Comparison of ENCODE assay signal across 1 cellular context in genomic region chr11:85854557-85855340, GRCh38.
TF ChIP-seq lines count a peak whose summit lies in the region.

No MANE protein-coding gene starts in this region.

TF ChIP-seq in HepG2, 621 proteins besides CTCF, POLR2A, EP300 and RAD21 (continued from another document and continues in another):
- TF ChIP-seq CSRNP1 (CRISPR knock-in tag; IDR thresholded peaks at IDR 0.05) (peak; percentile 97), ZNF749 (CRISPR knock-in tag; IDR thresholded peaks at IDR 0.05; ENCODE audit: borderline replicate concordance) (peak; percentile 84; the same call in 1 of the 2 replicates), PCBP1 (IDR thresholded peaks at IDR 0.05; ENCODE audit: borderline replicate concordance, low read depth, low read length) (0 out of 2 replicates have a peak, but pooled peaks have one; percentile 12), ATF4 (CRISPR knock-in tag; IDR thresholded peaks at IDR 0.05) (peak in 1 of 2 experiments; percentile 42; a peak in 2 of 4 replicates), BORCS8-MEF2B (CRISPR knock-in tag; IDR thresholded peaks at IDR 0.05) (peak; percentile 97), PPARG (CRISPR knock-in tag; conservative IDR thresholded peaks at IDR 0.05) (peak; percentile 61; the same call in 1 of the 2 replicates), SOX6 (IDR thresholded peaks at IDR 0.05) (no peak), SOX6 (CRISPR knock-in tag; IDR thresholded peaks at IDR 0.05) (peak; percentile 92), ZNF597 (CRISPR knock-in tag; IDR thresholded peaks at IDR 0.05) (no peak), AHDC1 (CRISPR knock-in tag; IDR thresholded peaks at IDR 0.05; ENCODE audit: borderline replicate concordance) (peak; percentile 60; the same call in 1 of the 2 replicates), MTA3 (CRISPR knock-in tag; IDR thresholded peaks at IDR 0.05) (no peak), MAFK (conservative IDR thresholded peaks at IDR 0.05 in 1 of 2, IDR thresholded peaks at IDR 0.05 in 1 of 2; ENCODE audit: low read length in 2 of 2) (peak in 1 of 2 experiments; percentile 11; a peak in 1 of 4 replicates), STAG1 (CRISPR knock-in tag; IDR thresholded peaks at IDR 0.05) (peak; percentile 100), KDM4B (CRISPR knock-in tag; IDR thresholded peaks at IDR 0.05) (no peak), ZBED4 (CRISPR knock-in tag; IDR thresholded peaks at IDR 0.05; ENCODE audit: borderline replicate concordance) (0 out of 2 replicates have a peak, but pooled peaks have one; percentile 47), THAP7 (CRISPR knock-in tag; IDR thresholded peaks at IDR 0.05) (peak; percentile 85; the same call in 1 of the 2 replicates), KDM5B (CRISPR knock-in tag; IDR thresholded peaks at IDR 0.05; ENCODE audit: borderline replicate concordance) (peak; percentile 98), ZSCAN12 (CRISPR knock-in tag; IDR thresholded peaks at IDR 0.05) (0 out of 2 replicates have a peak, but pooled peaks have one; percentile 31)
- TF ChIP-seq, protein P1, sequence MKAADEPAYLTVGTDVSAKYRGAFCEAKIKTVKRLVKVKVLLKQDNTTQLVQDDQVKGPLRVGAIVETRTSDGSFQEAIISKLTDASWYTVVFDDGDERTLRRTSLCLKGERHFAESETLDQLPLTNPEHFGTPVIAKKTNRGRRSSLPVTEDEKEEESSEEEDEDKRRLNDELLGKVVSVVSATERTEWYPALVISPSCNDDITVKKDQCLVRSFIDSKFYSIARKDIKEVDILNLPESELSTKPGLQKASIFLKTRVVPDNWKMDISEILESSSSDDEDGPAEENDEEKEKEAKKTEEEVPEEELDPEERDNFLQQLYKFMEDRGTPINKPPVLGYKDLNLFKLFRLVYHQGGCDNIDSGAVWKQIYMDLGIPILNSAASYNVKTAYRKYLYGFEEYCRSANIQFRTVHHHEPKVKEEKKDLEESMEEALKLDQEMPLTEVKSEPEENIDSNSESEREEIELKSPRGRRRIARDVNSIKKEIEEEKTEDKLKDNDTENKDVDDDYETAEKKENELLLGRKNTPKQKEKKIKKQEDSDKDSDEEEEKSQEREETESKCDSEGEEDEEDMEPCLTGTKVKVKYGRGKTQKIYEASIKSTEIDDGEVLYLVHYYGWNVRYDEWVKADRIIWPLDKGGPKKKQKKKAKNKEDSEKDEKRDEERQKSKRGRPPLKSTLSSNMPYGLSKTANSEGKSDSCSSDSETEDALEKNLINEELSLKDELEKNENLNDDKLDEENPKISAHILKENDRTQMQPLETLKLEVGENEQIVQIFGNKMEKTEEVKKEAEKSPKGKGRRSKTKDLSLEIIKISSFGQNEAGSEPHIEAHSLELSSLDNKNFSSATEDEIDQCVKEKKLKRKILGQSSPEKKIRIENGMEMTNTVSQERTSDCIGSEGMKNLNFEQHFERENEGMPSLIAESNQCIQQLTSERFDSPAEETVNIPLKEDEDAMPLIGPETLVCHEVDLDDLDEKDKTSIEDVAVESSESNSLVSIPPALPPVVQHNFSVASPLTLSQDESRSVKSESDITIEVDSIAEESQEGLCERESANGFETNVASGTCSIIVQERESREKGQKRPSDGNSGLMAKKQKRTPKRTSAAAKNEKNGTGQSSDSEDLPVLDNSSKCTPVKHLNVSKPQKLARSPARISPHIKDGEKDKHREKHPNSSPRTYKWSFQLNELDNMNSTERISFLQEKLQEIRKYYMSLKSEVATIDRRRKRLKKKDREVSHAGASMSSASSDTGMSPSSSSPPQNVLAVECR (CRISPR knock-in tag; IDR thresholded peaks at IDR 0.05; ENCODE audit: borderline replicate concordance): peak; percentile 90
- TF ChIP-seq, protein P2, sequence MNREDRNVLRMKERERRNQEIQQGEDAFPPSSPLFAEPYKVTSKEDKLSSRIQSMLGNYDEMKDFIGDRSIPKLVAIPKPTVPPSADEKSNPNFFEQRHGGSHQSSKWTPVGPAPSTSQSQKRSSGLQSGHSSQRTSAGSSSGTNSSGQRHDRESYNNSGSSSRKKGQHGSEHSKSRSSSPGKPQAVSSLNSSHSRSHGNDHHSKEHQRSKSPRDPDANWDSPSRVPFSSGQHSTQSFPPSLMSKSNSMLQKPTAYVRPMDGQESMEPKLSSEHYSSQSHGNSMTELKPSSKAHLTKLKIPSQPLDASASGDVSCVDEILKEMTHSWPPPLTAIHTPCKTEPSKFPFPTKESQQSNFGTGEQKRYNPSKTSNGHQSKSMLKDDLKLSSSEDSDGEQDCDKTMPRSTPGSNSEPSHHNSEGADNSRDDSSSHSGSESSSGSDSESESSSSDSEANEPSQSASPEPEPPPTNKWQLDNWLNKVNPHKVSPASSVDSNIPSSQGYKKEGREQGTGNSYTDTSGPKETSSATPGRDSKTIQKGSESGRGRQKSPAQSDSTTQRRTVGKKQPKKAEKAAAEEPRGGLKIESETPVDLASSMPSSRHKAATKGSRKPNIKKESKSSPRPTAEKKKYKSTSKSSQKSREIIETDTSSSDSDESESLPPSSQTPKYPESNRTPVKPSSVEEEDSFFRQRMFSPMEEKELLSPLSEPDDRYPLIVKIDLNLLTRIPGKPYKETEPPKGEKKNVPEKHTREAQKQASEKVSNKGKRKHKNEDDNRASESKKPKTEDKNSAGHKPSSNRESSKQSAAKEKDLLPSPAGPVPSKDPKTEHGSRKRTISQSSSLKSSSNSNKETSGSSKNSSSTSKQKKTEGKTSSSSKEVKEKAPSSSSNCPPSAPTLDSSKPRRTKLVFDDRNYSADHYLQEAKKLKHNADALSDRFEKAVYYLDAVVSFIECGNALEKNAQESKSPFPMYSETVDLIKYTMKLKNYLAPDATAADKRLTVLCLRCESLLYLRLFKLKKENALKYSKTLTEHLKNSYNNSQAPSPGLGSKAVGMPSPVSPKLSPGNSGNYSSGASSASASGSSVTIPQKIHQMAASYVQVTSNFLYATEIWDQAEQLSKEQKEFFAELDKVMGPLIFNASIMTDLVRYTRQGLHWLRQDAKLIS (CRISPR knock-in tag; IDR thresholded peaks at IDR 0.05): no peak
- TF ChIP-seq, protein P3, sequence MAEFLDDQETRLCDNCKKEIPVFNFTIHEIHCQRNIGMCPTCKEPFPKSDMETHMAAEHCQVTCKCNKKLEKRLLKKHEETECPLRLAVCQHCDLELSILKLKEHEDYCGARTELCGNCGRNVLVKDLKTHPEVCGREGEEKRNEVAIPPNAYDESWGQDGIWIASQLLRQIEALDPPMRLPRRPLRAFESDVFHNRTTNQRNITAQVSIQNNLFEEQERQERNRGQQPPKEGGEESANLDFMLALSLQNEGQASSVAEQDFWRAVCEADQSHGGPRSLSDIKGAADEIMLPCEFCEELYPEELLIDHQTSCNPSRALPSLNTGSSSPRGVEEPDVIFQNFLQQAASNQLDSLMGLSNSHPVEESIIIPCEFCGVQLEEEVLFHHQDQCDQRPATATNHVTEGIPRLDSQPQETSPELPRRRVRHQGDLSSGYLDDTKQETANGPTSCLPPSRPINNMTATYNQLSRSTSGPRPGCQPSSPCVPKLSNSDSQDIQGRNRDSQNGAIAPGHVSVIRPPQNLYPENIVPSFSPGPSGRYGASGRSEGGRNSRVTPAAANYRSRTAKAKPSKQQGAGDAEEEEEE (CRISPR knock-in tag; IDR thresholded peaks at IDR 0.05; ENCODE audit: borderline replicate concordance): no peak
